Comparison of ENCODE assay signal across 25 cellular contexts in genomic region chr2:70753978-70754377, GRCh38. TPM values are rescaled to one million over a fixed set of nuclear protein-coding genes. Genes with fewer than 3 reads are reported as not detected.
DNase-seq lines count a peak whose midpoint lies in the region; ATAC-seq and TF ChIP-seq lines count a peak whose summit lies in the region.
"Had no signal": no experiment of that assay in that cellular context is flagged by ENCODE, and none has a peak within 500 bp of the region (broad histone marks: within the 10 kb centered on the region; RNA-seq: fewer than 3 reads in every experiment).

No MANE protein-coding gene starts in this region.

- no peaks in the 10 kb centered on the region for H4K20me1 ChIP-seq in PC-3 (ENCODE audit: low read length)

- BruUV-seq in PC-3 (replicated peaks; lab: Mats Ljungman, UMichigan), result no TSS peak

- H3K4me2 ChIP-seq in PC-3 (ENCODE audit: low read length), result no peak overlapping the region
- H3K4me2 ChIP-seq: SK-N-SH had no signal

- no peaks in the 10 kb centered on the region for H3K36me3 ChIP-seq in PC-3 (ENCODE audit: low read depth, low read length)
- H3K36me3 ChIP-seq: BE2C had no signal

- CTCF ChIA-PET in PC-3 (lab: Charles Lee), result no interaction called here

- no peak overlapping the region for H3K4me3 ChIP-seq in PC-3 (ENCODE audit: low read length)

- POLR2A ChIA-PET in PC-3 (lab: Charles Lee; ENCODE audit: unreplicated experiment), result no interaction called here

- no peak overlapping the region for H2AFZ ChIP-seq in PC-3 (ENCODE audit: low read length)

- H3K9ac ChIP-seq in PC-3 (ENCODE audit: low read length), result no peak overlapping the region
- H3K9ac ChIP-seq: SK-N-SH had no signal

- DNase-seq in COR-L47 (lab: John Stamatoyannopoulos, UW) (peak; percentile 13), DMS79 treated with DMSO at 0.1 percent for 48 hours (lab: John Stamatoyannopoulos, UW) (peak; percentile 83), NCI-H1436 treated with DMSO at 0.1 percent for 48 hours (lab: John Stamatoyannopoulos, UW) (peak; percentile 57), NCI-H2227 treated with DMSO at 0.1 percent for 48 hours (lab: John Stamatoyannopoulos, UW) (peak; percentile 24), PC-3 (no peak)
- DNase-seq in activated T-cell treated with anti-CD3 and anti-CD28 coated beads, Interleukin-2, amount 50 U/mL, for 48 hours, result no peak
- DNase-seq: BE2C; GDM1; H9; HFFc6; KBM-7; MM.1S; NCI-H1048; NCI-H1694 treated with DMSO at 0.1 percent for 48 hours; NCI-H524 treated with DMSO at 0.1 percent for 48 hours; NK-92 treated with Interleukin-12 subunit alpha and Interleukin-12 subunit beta, amount 100 ng/mL, for 24 hours; SIG-M5; SK-N-SH had no signal

- TF ChIP-seq CTCF in PC-3 (conservative IDR thresholded peaks at IDR 0.05; ENCODE audit: low read depth, low read length), result no peak

- intact Hi-C loops in PC-3 (cut with micrococcal nuclease), result no loop called here

- H3K79me2 ChIP-seq in PC-3 (ENCODE audit: low read length), result no peaks in the 10 kb centered on the region

- H3K27me3 ChIP-seq in PC-3 (ENCODE audit: low read length), result peaks cover 86% of the 10 kb centered on the region
- H3K27me3 ChIP-seq: BE2C had no signal

- no peak overlapping the region for H3K27ac ChIP-seq in PC-3 (ENCODE audit: low read length)
- H3K27ac ChIP-seq: HL-60 had no signal

- ATAC-seq in GM21737 (IDR thresholded peaks at IDR 0.05; ENCODE audit: unreplicated experiment) (no peak), PC-3 (no peak), HG02678 (IDR thresholded peaks at IDR 0.05; ENCODE audit: unreplicated experiment) (no peak)
- ATAC-seq: Panc1 had no signal

- no peaks in the 10 kb centered on the region for H3K9me2 ChIP-seq in PC-3 (replicated peaks; ENCODE audit: low read length)
- H3K9me2 ChIP-seq: SK-N-SH had no signal

- no peaks in the 10 kb centered on the region for H3K9me3 ChIP-seq in PC-3 (ENCODE audit: low read length)
- H3K9me3 ChIP-seq: BE2C, SK-N-SH had no signal

- no peaks in the 10 kb centered on the region for H3K4me1 ChIP-seq in PC-3 (ENCODE audit: insufficient read depth, low read length)
- H3K4me1 ChIP-seq: BE2C had no signal

- H3F3A ChIP-seq in PC-3 (ENCODE audit: low read length, unreplicated experiment), result no peaks in the 10 kb centered on the region

RNA-seq across cellular contexts. Expression of gene ADD2, which starts 14.0 kb away (rescaled TPM):
- total RNA-seq in PC-3 (2014; rRNA removed), result 4.4 and 16.0 TPM in 2 replicates
- total RNA-seq: HFFc6 had no signal

RNA-seq across cellular contexts. Expression of gene FIGLA, which starts 36.5 kb away (rescaled TPM):
- not detected in 2 replicates for total RNA-seq in PC-3 (2014; rRNA removed)
- total RNA-seq: A673; H9; HFFc6; HT-29; T-helper 2 cell treated with Interferon-gamma antibody and Interleukin-4, amounts not matched to agents 100 ng/mL and 5 ng/mL, for 36 hours had no signal

Comparison
In these comparisons a context has a peak if more than half of its experiments do, and no peak if none do; other contexts are left out.
1. DNase-seq: peak in COR-L47 (single experiment), DMS79 treated with DMSO at 0.1 percent for 48 hours (single experiment), NCI-H1436 treated with DMSO at 0.1 percent for 48 hours (single experiment) and NCI-H2227 treated with DMSO at 0.1 percent for 48 hours (single experiment); none in activated T-cell treated with anti-CD3 and anti-CD28 coated beads, Interleukin-2, amount 50 U/mL, for 48 hours (0 of 2) and PC-3 (single experiment).